In the genomic region with DNA sequence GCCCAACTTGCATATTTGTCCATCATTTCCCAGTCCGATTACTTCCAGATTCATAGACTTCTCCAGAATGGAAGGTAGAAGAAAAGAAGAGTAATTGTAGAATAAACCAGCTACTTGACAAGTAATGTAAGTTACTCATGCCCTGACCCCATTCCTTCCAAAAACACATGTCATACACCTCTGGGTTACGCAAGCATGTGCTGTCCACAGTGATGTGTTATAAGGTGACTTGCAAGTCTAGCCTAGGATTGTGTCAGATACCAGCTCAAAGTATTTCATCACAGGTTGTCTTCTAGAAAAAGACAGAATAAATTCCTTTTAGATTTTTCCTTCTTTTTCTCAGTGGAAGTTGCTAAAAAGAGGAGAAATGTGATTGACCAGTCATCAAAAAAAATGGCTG, we compare ENCODE assay signal across 26 cellular contexts. TPM values are rescaled to one million over a fixed set of nuclear protein-coding genes. Genes with fewer than 3 reads are reported as not detected.
A peak's percentile ranks its signal among the peaks of the same experiment; 100 is the strongest.
DNase-seq lines count a peak whose midpoint lies in the region; ATAC-seq, FAIRE-seq and TF ChIP-seq lines count a peak whose summit lies in the region.
"Had no signal": no experiment of that assay in that cellular context is flagged by ENCODE, and none has a peak within 500 bp of the region (broad histone marks: within the 10 kb centered on the region; RNA-seq: fewer than 3 reads in every experiment).

No MANE protein-coding gene starts in this region.

- H3K4me1 ChIP-seq in HepG2 (ENCODE audit: insufficient read depth, low read length) = no peaks in the 10 kb centered on the region
- no peaks in the 10 kb centered on the region for H3K4me1 ChIP-seq in right lobe of liver
- no peaks in the 10 kb centered on the region for H3K4me1 ChIP-seq in upper lobe of right lung
- H3K4me1 ChIP-seq: body of pancreas had no signal

- 35% methylated on average over 2 of the region's 2 CpGs for WGBS in HepG2 (ENCODE audit: low lambda C conversion rate)
- WGBS in right lobe of liver (ENCODE audit: insufficient coverage, low coverage, low lambda C conversion rate, missing lambda C conversion rate) = 73% methylated on average over 2 of the region's 2 CpGs

- H3K27me3 ChIP-seq in HepG2 (ENCODE audit: control insufficient read depth in 1 of 2, insufficient read depth in 2 of 2, low read length in 2 of 2) (no peaks in the 10 kb centered on the region), right lobe of liver (no peaks in the 10 kb centered on the region), upper lobe of right lung (no peaks in the 10 kb centered on the region)
- H3K27me3 ChIP-seq: body of pancreas had no signal

- DNase-seq in HepG2 (ENCODE audit: low spot score) (no peak), right lobe of liver (no peak), SKM-1 treated with dmso at 0.1 percent for 144 hours (lab: John Stamatoyannopoulos, UW; ENCODE audit: unreplicated experiment) (peak; percentile 78), fibroblast of pulmonary artery (ENCODE audit: low read depth) (peak; percentile 39), upper lobe of right lung (no peak), COLO668 (lab: John Stamatoyannopoulos, UW; ENCODE audit: unreplicated experiment) (no peak), NCI-H774 (lab: John Stamatoyannopoulos, UW) (no peak)
- DNase-seq: activated CD4-positive, alpha-beta memory T cell treated with anti-CD3 and anti-CD28 coated beads for 36 hours; activated CD4-positive, alpha-beta T cell treated with anti-CD3 and anti-CD28 coated beads for 1 hour; activated CD8-positive, alpha-beta memory T cell treated with anti-CD3 and anti-CD28 coated beads, Interleukin-2, amount 50 U/mL, for 4 hours; activated naive CD4-positive, alpha-beta T cell treated with Interleukin-2 at 50 U/mL for 16 hours; body of pancreas; CD4-positive, alpha-beta T cell; hypothalamus; KBM-7; NCI-H1417 treated with DMSO at 0.1 percent for 48 hours; NCI-H2081 treated with DMSO at 0.1 percent for 48 hours; NCI-H2227 treated with DMSO at 0.1 percent for 48 hours; NCI-H69; right cardiac atrium; stimulated activated CD8-positive, alpha-beta memory T cell treated with anti-CD3 and anti-CD28 coated beads, Interleukin-4, amount 100 ng/mL, for 48 hours; T-helper 17 cell had no signal

- POLR2A ChIA-PET in HepG2 (lab: Yijun Ruan, JAX) = no interaction called here

- H3K36me3 ChIP-seq in HepG2 (replicated peaks in 1 of 2; ENCODE audit: control insufficient read depth in 1 of 2, insufficient read depth in 2 of 2, low read length in 2 of 2) (no peaks in the 10 kb centered on the region), right lobe of liver (no peaks in the 10 kb centered on the region), upper lobe of right lung (no peaks in the 10 kb centered on the region)
- H3K36me3 ChIP-seq: thoracic aorta had no signal

- no peak overlapping the region for H3K9ac ChIP-seq in HepG2 (ENCODE audit: insufficient read depth, low read depth, low read length)

- CTCF ChIA-PET in HepG2 (lab: Yijun Ruan, JAX; ENCODE audit: low intra/inter-chr PET ratio, low total read pairs) = no interaction called here

- no peaks in the 10 kb centered on the region for H3K79me2 ChIP-seq in HepG2 (ENCODE audit: insufficient read depth, low read length)

- TF ChIP-seq POLR2A in HepG2 (IDR thresholded peaks at IDR 0.05; ENCODE audit: insufficient read depth in 1 of 2, low read depth in 2 of 2, low read length in 2 of 2) (no peak), right lobe of liver (IDR thresholded peaks at IDR 0.05) (no peak)

- no peak for TF ChIP-seq CTCF in HepG2 (CRISPR knock-in tag; IDR thresholded peaks at IDR 0.05)
- no peak for TF ChIP-seq CTCF in right lobe of liver (IDR thresholded peaks at IDR 0.05)
- TF ChIP-seq CTCF in fibroblast of pulmonary artery (IDR thresholded peaks at IDR 0.05; ENCODE audit: low read length, missing control alignments) = no peak
- TF ChIP-seq CTCF in upper lobe of right lung (IDR thresholded peaks at IDR 0.05) = no peak

- peaks cover 65% of the 10 kb centered on the region for H3K9me3 ChIP-seq in HepG2 (ENCODE audit: low read length)
- H3K9me3 ChIP-seq in right lobe of liver = no peaks in the 10 kb centered on the region
- no peaks in the 10 kb centered on the region for H3K9me3 ChIP-seq in upper lobe of right lung
- H3K9me3 ChIP-seq: thoracic aorta had no signal

- no peak overlapping the region for H3K4me3 ChIP-seq in HepG2 (replicated peaks in 1 of 3; ENCODE audit: insufficient read depth in 1 of 3, low read depth in 2 of 3, low read length in 3 of 3)
- H3K4me3 ChIP-seq in right lobe of liver = no peak overlapping the region
- no peak overlapping the region for H3K4me3 ChIP-seq in fibroblast of pulmonary artery (replicated peaks; ENCODE audit: low read depth, low read length)
- no peak overlapping the region for H3K4me3 ChIP-seq in upper lobe of right lung
- H3K4me3 ChIP-seq: body of pancreas, thoracic aorta had no signal

- no peak for FAIRE-seq in HepG2 (lab: Jason Lieb, UNC)
- FAIRE-seq: A204.1 had no signal

- H4K20me1 ChIP-seq in HepG2 (ENCODE audit: insufficient read depth, low read length) = no peaks in the 10 kb centered on the region

- intact Hi-C loops in HepG2 (cut with micrococcal nuclease; ENCODE audit: unreplicated experiment) (no loop called here), right lobe of liver (cut with DNase I) (no loop called here), upper lobe of right lung (cut with DNase I) (no loop called here)

- no TSS peak for BruUV-seq in HepG2 (replicated peaks; lab: Mats Ljungman, UMichigan)

- no peak overlapping the region for H2AFZ ChIP-seq in HepG2 (ENCODE audit: low read length)

- TF ChIP-seq RAD21 in HepG2 (CRISPR knock-in tag; IDR thresholded peaks at IDR 0.05) = no peak

- TF ChIP-seq EP300 in HepG2 (IDR thresholded peaks at IDR 0.05; ENCODE audit: low read depth in 2 of 2, low read length in 2 of 2) (no peak), HepG2 (CRISPR knock-in tag; IDR thresholded peaks at IDR 0.05; ENCODE audit: borderline replicate concordance) (no peak)

- in situ Hi-C loops in HepG2 (cut with HindIII; ENCODE audit: extremely low pct_ligation_motif_present, low pct_unique_long_range_greater_than_20kb) = no loop called here

- ATAC-seq in HepG2 (no peak), right lobe of liver (no peak), upper lobe of right lung (peak; percentile 50), GM21381 (IDR thresholded peaks at IDR 0.05; ENCODE audit: unreplicated experiment) (no peak)
- ATAC-seq: body of pancreas, right cardiac atrium, T-helper 17 cell had no signal

- H3K27ac ChIP-seq in HepG2 (ENCODE audit: extremely low read length, insufficient read depth, low read length) (no peak overlapping the region), right lobe of liver (no peak overlapping the region), upper lobe of right lung (no peak overlapping the region)
- H3K27ac ChIP-seq: body of pancreas, thoracic aorta had no signal

- H3K4me2 ChIP-seq in HepG2 (ENCODE audit: low read depth, low read length) = no peak overlapping the region

TF ChIP-seq in HepG2, 621 proteins besides CTCF, POLR2A, EP300 and RAD21:
- TF ChIP-seq FOXK1 (CRISPR knock-in tag; IDR thresholded peaks at IDR 0.05; ENCODE audit: borderline replicate concordance, low read depth) = no peak
- TF ChIP-seq SRSF4 (IDR thresholded peaks at IDR 0.05; ENCODE audit: low read depth, low read length, poor library complexity, severe bottlenecking) = no peak
- no peak for TF ChIP-seq ZNF232 (CRISPR knock-in tag; IDR thresholded peaks at IDR 0.05; ENCODE audit: borderline replicate concordance)
- TF ChIP-seq STAG1 (CRISPR knock-in tag; IDR thresholded peaks at IDR 0.05) = no peak
- no peak for TF ChIP-seq TAF1 (CRISPR knock-in tag; IDR thresholded peaks at IDR 0.05)
- no peak for TF ChIP-seq JARID2 (CRISPR knock-in tag; IDR thresholded peaks at IDR 0.05; ENCODE audit: insufficient replicate concordance)
- peak in 1 of 2 experiments; percentile 9; a peak in 1 of 4 replicates for TF ChIP-seq MAFK (conservative IDR thresholded peaks at IDR 0.05 in 1 of 2, IDR thresholded peaks at IDR 0.05 in 1 of 2; ENCODE audit: low read length in 2 of 2)
- TF ChIP-seq MAFF (IDR thresholded peaks at IDR 0.05; ENCODE audit: low read depth, low read length) = 0 out of 2 replicates have a peak, but pooled peaks have one; percentile 39
- no peak for TF ChIP-seq NPAS2 (CRISPR knock-in tag; IDR thresholded peaks at IDR 0.05; ENCODE audit: borderline replicate concordance)
- TF ChIP-seq ZFP41 (CRISPR knock-in tag; IDR thresholded peaks at IDR 0.05; ENCODE audit: borderline replicate concordance) = no peak
- no peak for TF ChIP-seq DMAP1 (CRISPR knock-in tag; IDR thresholded peaks at IDR 0.05)
- no peak for TF ChIP-seq ARNT (IDR thresholded peaks at IDR 0.05)
- no peak for TF ChIP-seq HDAC6 (IDR thresholded peaks at IDR 0.05; ENCODE audit: low read depth, low read length)

RNA-seq across cellular contexts. Expression of gene TLR4, which starts 8.1 kb away (rescaled TPM):
- total RNA-seq in HepG2 (2016; rRNA removed; fragmentation: Illumina TruSeq; extraction: Trizol) (0.22 and 0.34 TPM in 2 replicates), right lobe of liver (10 to 100 TPM in 3 of 6 experiments, 1 to 10 TPM in 3; 5.3 to 14.1 (median 10.6) TPM), upper lobe of right lung (45.9 TPM)
- not detected in 2 replicates for total RNA-seq in HepG2 (2016; cell fraction: cytosol; rRNA removed; fragmentation: Illumina TruSeq; extraction: Trizol; ENCODE audit: low read depth)
- total RNA-seq in HepG2 (2016; cell fraction: insoluble cytoplasmic fraction; rRNA removed; fragmentation: Illumina TruSeq; extraction: Trizol) = 0.26 and 0.27 TPM in 2 replicates
- total RNA-seq in HepG2 (2016; cell fraction: membrane; rRNA removed; fragmentation: Illumina TruSeq; extraction: Trizol) = 0.07 and 0.19 TPM in 2 replicates
- total RNA-seq in HepG2 (2016; cell fraction: nucleus; rRNA removed; fragmentation: Illumina TruSeq; extraction: Trizol) = 0.34 and 0.84 TPM in 2 replicates
- 0.07 TPM in 2 replicates for polyA plus RNA-seq in HepG2 (2011; rRNA removed)
- polyA plus RNA-seq in HepG2 (2011; cell fraction: cytosol; rRNA removed) = 0.01 and 0.08 TPM in 2 replicates
- polyA plus RNA-seq in HepG2 (2011; cell fraction: nucleus; rRNA removed) = 0.05 TPM in 2 replicates
- 0.05 and 0.11 TPM in 2 replicates for polyA plus RNA-seq in HepG2 (2012)
- 0.02 TPM in 1 of 2 replicates, not detected in the other for polyA plus RNA-seq in HepG2 (2016; cell fraction: cytosol; fragmentation: Illumina TruSeq; extraction: Trizol; ENCODE audit: low read depth)
- 0.16 and 0.27 TPM in 2 replicates for polyA plus RNA-seq in HepG2 (2016; cell fraction: insoluble cytoplasmic fraction; fragmentation: Illumina TruSeq; extraction: Trizol; ENCODE audit: low read depth)
- polyA plus RNA-seq in HepG2 (2016; cell fraction: membrane; fragmentation: Illumina TruSeq; extraction: Trizol; ENCODE audit: low read depth) = 0.03 and 0.05 TPM in 2 replicates
- polyA plus RNA-seq in HepG2 (2016; cell fraction: nucleus; fragmentation: Illumina TruSeq; extraction: Trizol; ENCODE audit: insufficient read depth, low read depth) = 0.11 and 0.15 TPM in 2 replicates
- polyA minus RNA-seq in HepG2 (2011; rRNA and poly(A)+ RNA removed; ENCODE audit: low replicate concordance) = 0.32 and 4.3 TPM in 2 replicates
- 0.09 and 0.20 TPM in 2 replicates for polyA minus RNA-seq in HepG2 (2011; cell fraction: cytosol; rRNA and poly(A)+ RNA removed)
- polyA minus RNA-seq in HepG2 (2011; cell fraction: nucleus; rRNA and poly(A)+ RNA removed) = 0.37 and 0.52 TPM in 2 replicates
- total RNA-seq: activated CD4-positive, alpha-beta memory T cell treated with anti-CD3 and anti-CD28 coated beads for 36 hours; activated T-helper 1 cell treated with anti-CD3 and anti-CD28 coated beads, Interleukin-12 subunit alpha, Interleukin-12 subunit beta, Interleukin-2, Interleukin-4 antibody, amounts not matched to agents 30 ng/mL and 10 ng/mL and 1 ng/mL, durations not matched to agents 14 hours and 24 hours and 36 hours had no signal

Comparison
In these comparisons a context has a peak if more than half of its experiments do, and no peak if none do; other contexts are left out.
1. DNase-seq: peak in SKM-1 treated with dmso at 0.1 percent for 144 hours (single experiment) and fibroblast of pulmonary artery (single experiment); none in HepG2 (single experiment), right lobe of liver (0 of 3), upper lobe of right lung (single experiment), COLO668 (single experiment) and NCI-H774 (single experiment).